Comparison of ENCODE assay signal across 10 cellular contexts in the genomic region with DNA sequence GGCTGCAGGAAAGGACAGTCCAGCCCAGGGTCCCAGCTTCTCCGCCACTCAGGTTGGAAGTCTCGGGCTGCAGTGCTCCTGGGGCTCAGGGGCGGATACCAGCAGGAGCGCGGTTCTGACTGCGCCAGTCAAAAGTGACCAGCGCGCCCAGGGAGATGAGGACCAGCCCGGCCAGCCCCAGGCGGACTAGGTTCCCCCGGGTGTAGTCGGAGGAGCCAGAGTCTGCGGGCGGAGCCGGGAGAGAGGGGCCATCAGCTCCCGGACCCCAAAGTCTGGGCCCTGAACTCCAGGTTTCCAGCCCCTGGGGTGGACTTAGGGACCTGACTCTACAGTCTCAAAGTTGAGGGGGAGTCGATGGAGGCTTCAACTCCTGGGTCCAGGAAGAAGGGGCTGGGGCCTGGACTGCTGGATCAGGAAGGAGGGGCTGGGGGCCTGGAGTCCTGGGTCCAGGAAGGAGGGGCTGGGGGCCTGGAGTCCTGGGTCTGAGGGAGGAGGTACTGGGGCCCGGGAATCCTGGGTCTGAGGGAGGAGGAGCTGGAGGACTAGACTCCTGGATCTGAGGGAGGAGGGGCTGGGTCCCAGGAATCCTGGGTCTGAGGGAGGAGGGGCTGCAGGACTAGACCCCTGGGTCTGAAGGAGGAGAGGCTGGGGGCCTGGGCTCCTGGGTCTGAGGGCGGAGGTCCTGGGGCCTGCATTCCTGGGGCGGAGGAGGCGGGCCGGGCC. TPM values are rescaled to one million over a fixed set of nuclear protein-coding genes. Genes with fewer than 3 reads are reported as not detected.
DNase-seq lines count a peak whose midpoint lies in the region; ATAC-seq and TF ChIP-seq lines count a peak whose summit lies in the region.
"Had no signal": no experiment of that assay in that cellular context is flagged by ENCODE, and none has a peak within 500 bp of the region (broad histone marks: within the 10 kb centered on the region; RNA-seq: fewer than 3 reads in every experiment).

No MANE protein-coding gene starts in this region.

- in situ Hi-C loops in Panc1 (cut with HindIII; ENCODE audit: low pct_unique_long_range_greater_than_20kb, low sequenced_read_pairs), result no loop called here

- no TSS peak for BruUV-seq in Panc1 (replicated peaks; lab: Mats Ljungman, UMichigan)

- peaks cover 0 to 39% (median 2%) of the 10 kb centered on the region in 11 experiments; a peak in 6 of 22 replicates for H4K20me1 ChIP-seq in BLaER1 treated with 17β-estradiol and CSF1 and Interleukin-3, amounts not matched to agents 10 nM and 100 nM
- no peaks in the 10 kb centered on the region for H4K20me1 ChIP-seq in osteoblast (ENCODE audit: insufficient read depth, low read length)

- peak overlapping the region; percentile 1 to 58 (median 39); a peak in 17 of 20 replicates for H3K4me3 ChIP-seq in BLaER1 treated with 17β-estradiol and CSF1 and Interleukin-3, amounts not matched to agents 10 nM and 100 nM
- H3K4me3 ChIP-seq in Panc1 (ENCODE audit: low read depth in 2 of 2, low read length in 2 of 2) (peak overlapping the region; percentile 45 to 74), epithelial cell of proximal tubule (ENCODE audit: low read depth, low read length) (peak overlapping the region; percentile 34), osteoblast (ENCODE audit: insufficient read depth, low read length) (peak overlapping the region; percentile 60)

- peak overlapping the region; percentile 76 for H2AFZ ChIP-seq in osteoblast (ENCODE audit: low read length)

- TF ChIP-seq CTCF in Panc1 (IDR thresholded peaks at IDR 0.05), result no peak
- TF ChIP-seq CTCF in epithelial cell of proximal tubule (conservative IDR thresholded peaks at IDR 0.05; ENCODE audit: low read depth, low read length), result no peak
- TF ChIP-seq CTCF in osteoblast (IDR thresholded peaks at IDR 0.05; ENCODE audit: extremely low read depth, low read depth, low read length), result no peak

- CTCF ChIA-PET in Panc1 (lab: Charles Lee), result interaction anchor here (0.5 to 1.1 kb wide), 4 partner anchors 13 to 436 kb away, joined by 4 to 7 read pairs (median 4); partner anchors contain the start of gene TARM1

- H3K27me3 ChIP-seq in BLaER1 treated with 17β-estradiol and CSF1 and Interleukin-3, amounts not matched to agents 10 nM and 100 nM, result peaks cover 34 to 52% (median 44%) of the 10 kb centered on the region in 11 experiments
- H3K27me3 ChIP-seq in Panc1 (ENCODE audit: control insufficient read depth, insufficient read depth, low read length), result no peaks in the 10 kb centered on the region
- H3K27me3 ChIP-seq in osteoblast (ENCODE audit: insufficient read depth, low read length), result no peaks in the 10 kb centered on the region

- DNase-seq in Panc1 (ENCODE audit: low read depth, low spot score) (no peak), epithelial cell of proximal tubule (ENCODE audit: low read depth) (no peak), osteoblast (ENCODE audit: insufficient read length, low spot score, missing footprints) (no peak), SIG-M5 (lab: John Stamatoyannopoulos, UW) (no peak)

- H3K4me1 ChIP-seq in BLaER1 treated with 17β-estradiol and CSF1 and Interleukin-3, amounts not matched to agents 10 nM and 100 nM, result peaks cover 26 to 63% (median 49%) of the 10 kb centered on the region in 10 experiments
- H3K4me1 ChIP-seq in Panc1 (ENCODE audit: control insufficient read depth, insufficient read depth, low read length) (peaks cover 14% of the 10 kb centered on the region), osteoblast (ENCODE audit: insufficient read depth, low read length) (peaks cover 3% of the 10 kb centered on the region)

- H3K36me3 ChIP-seq in BLaER1 treated with 17β-estradiol and CSF1 and Interleukin-3, amounts not matched to agents 10 nM and 100 nM, result peaks cover 0 to 27% (median 0%) of the 10 kb centered on the region in 11 experiments; a peak in 8 of 22 replicates
- H3K36me3 ChIP-seq in Panc1 (ENCODE audit: control insufficient read depth, insufficient read depth, low read length) (no peaks in the 10 kb centered on the region), osteoblast (ENCODE audit: insufficient read depth, low read length) (no peaks in the 10 kb centered on the region)

- H3K4me2 ChIP-seq in BLaER1 treated with 17β-estradiol and CSF1 and Interleukin-3, amounts not matched to agents 10 nM and 100 nM, result peak overlapping the region; percentile 73 to 99 (median 85)
- peak overlapping the region; percentile 74 for H3K4me2 ChIP-seq in osteoblast (ENCODE audit: insufficient read depth, low read length)

- H3K9me3 ChIP-seq in BLaER1 treated with 17β-estradiol and CSF1 and Interleukin-3, amounts not matched to agents 10 nM and 100 nM (replicated peaks in 1 of 11), result peaks cover 13 to 26% (median 17%) of the 10 kb centered on the region in 11 experiments; a peak in 21 of 22 replicates
- peaks cover 4% of the 10 kb centered on the region; the same call in 1 of the 2 replicates for H3K9me3 ChIP-seq in Panc1 (ENCODE audit: control insufficient read depth, insufficient read depth, low read depth, low read length)
- peaks cover 4% of the 10 kb centered on the region for H3K9me3 ChIP-seq in osteoblast (ENCODE audit: low read depth, low read length)

- peak overlapping the region in 10 of 11 experiments; percentile 48 to 69 (median 60); a peak in 12 of 22 replicates for H3K9ac ChIP-seq in BLaER1 treated with 17β-estradiol and CSF1 and Interleukin-3, amounts not matched to agents 10 nM and 100 nM

- POLR2A ChIA-PET in Panc1 (lab: Charles Lee), result interaction anchor here (0.5 to 0.7 kb wide), 3 partner anchors 48 to 236 kb away, joined by 3 to 7 read pairs (median 3); no protein-coding TSS in a partner anchor

- intact Hi-C loops in Panc1 (cut with micrococcal nuclease; ENCODE audit: unreplicated experiment), result loop anchor here (5.0 kb wide), 1 partner anchor 63 kb away; no protein-coding TSS in a partner anchor

- H3K79me2 ChIP-seq in osteoblast (ENCODE audit: insufficient read depth, low read length), result no peaks in the 10 kb centered on the region

- peak overlapping the region in 2 of 11 experiments; percentile 58 to 60; a peak in 2 of 22 replicates for H3K27ac ChIP-seq in BLaER1 treated with 17β-estradiol and CSF1 and Interleukin-3, amounts not matched to agents 10 nM and 100 nM
- H3K27ac ChIP-seq in Panc1 (ENCODE audit: low read length), result peak overlapping the region; percentile 89
- no peak overlapping the region for H3K27ac ChIP-seq in osteoblast (ENCODE audit: low read depth, low read length)

- ATAC-seq in Panc1, result peak; percentile 3; the same call in 1 of the 2 replicates
- no peak for ATAC-seq in HG03565 (IDR thresholded peaks at IDR 0.05; ENCODE audit: unreplicated experiment)
- ATAC-seq in HG02884 (IDR thresholded peaks at IDR 0.05; ENCODE audit: unreplicated experiment), result no peak
- ATAC-seq in GM21737 (IDR thresholded peaks at IDR 0.05; ENCODE audit: unreplicated experiment), result no peak

RNA-seq across cellular contexts. Expression of gene OSCAR, which starts 5.3 kb away (rescaled TPM):
- total RNA-seq in Panc1 (2021; ENCODE audit: unreplicated experiment), result 6.8 TPM
- 11.1 TPM for polyA plus RNA-seq in Panc1 (2012; ENCODE audit: insufficient read length)
- total RNA-seq in epithelial cell of proximal tubule, result 0.22 TPM in 1 of 2 replicates, not detected in the other
- total RNA-seq in osteoblast, result 0.36 and 0.59 TPM in 2 replicates

RNA-seq across cellular contexts. Expression of gene NDUFA3, which starts 7.4 kb away (rescaled TPM):
- total RNA-seq in Panc1 (2021; ENCODE audit: unreplicated experiment) (211 TPM), epithelial cell of proximal tubule (35.9 and 39.6 TPM in 2 replicates), osteoblast (6.8 and 8.3 TPM in 2 replicates)
- 524 TPM for polyA plus RNA-seq in Panc1 (2012; ENCODE audit: insufficient read length)

RNA-seq across cellular contexts. Expression of gene TARM1, which starts 14.1 kb away (rescaled TPM):
- total RNA-seq in Panc1 (2021; ENCODE audit: unreplicated experiment) (not detected), epithelial cell of proximal tubule (not detected in 2 replicates), osteoblast (not detected in 2 replicates)
- not detected for polyA plus RNA-seq in Panc1 (2012; ENCODE audit: insufficient read length)
- total RNA-seq: activated CD4-positive, alpha-beta memory T cell treated with anti-CD3 and anti-CD28 coated beads, Interleukin-2, amount 10 ng/mL, durations not matched to agents 7 days and 5 days; RPMI7951 had no signal

RNA-seq across cellular contexts. Expression of gene TFPT, which starts 20.2 kb away (rescaled TPM):
- total RNA-seq in Panc1 (2021; ENCODE audit: unreplicated experiment) (45.4 TPM), epithelial cell of proximal tubule (22.1 and 39.6 TPM in 2 replicates), osteoblast (17.4 TPM in 2 replicates)
- polyA plus RNA-seq in Panc1 (2012; ENCODE audit: insufficient read length), result 73.2 TPM

RNA-seq across cellular contexts. Expression of gene PRPF31, which starts 20.3 kb away (rescaled TPM):
- total RNA-seq in Panc1 (2021; ENCODE audit: unreplicated experiment) (117 TPM), epithelial cell of proximal tubule (64.3 and 111 TPM in 2 replicates), osteoblast (42.1 and 46.7 TPM in 2 replicates)
- 159 TPM for polyA plus RNA-seq in Panc1 (2012; ENCODE audit: insufficient read length)
